8 cellular contexts compared by ENCODE assay signal in genomic region chr9:136842380-136842948, GRCh38. TPM values are rescaled to one million over a fixed set of nuclear protein-coding genes. Genes with fewer than 3 reads are reported as not detected.
DNase-seq lines count a peak whose midpoint lies in the region; ATAC-seq and TF ChIP-seq lines count a peak whose summit lies in the region.
"Not testable (repeated sequence)": the region's sequence is repeated elsewhere in the genome, so short reads cannot be mapped to it uniquely, and the experiment has no call there.

TSS of gene AJM1 (plus strand) at chr9:136842478. CDS start at chr9:136844415, 1,937 bp downstream.

- H3K4ac ChIP-seq in neuronal stem cell (ENCODE audit: low read length), result not testable (repeated sequence)

- H2AFZ ChIP-seq in neuronal stem cell (ENCODE audit: low read length), result peak within 1 kb of the TSS; percentile 69

- H3K27me3 Mint-ChIP-seq in stimulated activated naive CD8-positive, alpha-beta T cell treated with anti-CD3 and anti-CD28 coated beads, Interleukin-15, amount 100 ng/mL, for 72 hours, result peaks cover 35% of the 10 kb centered on the region

- DNase-seq in G401 (ENCODE audit: low spot score), result peak; percentile 92
- DNase-seq in HFF-Myc (ENCODE audit: extremely low read depth, low read depth), result not testable (repeated sequence)
- peak; percentile 90 for DNase-seq in NAMALWA (ENCODE audit: low spot score)
- DNase-seq in activated naive CD4-positive, alpha-beta T cell treated with Interleukin-2 at 50 U/mL for 16 hours, result peak; percentile 84
- peak; percentile 59 for DNase-seq in foreskin melanocyte
- DNase-seq in neuronal stem cell (ENCODE audit: low spot score), result peak; percentile 74
- DNase-seq in stimulated activated naive CD8-positive, alpha-beta T cell treated with anti-CD3 and anti-CD28 coated beads, Interleukin-15, amount 100 ng/mL, for 72 hours, result peak; percentile 86

- peak within 1 kb of the TSS; percentile 70 for H3K9ac ChIP-seq in neuronal stem cell (ENCODE audit: low read depth, low read length, poor library complexity)

- H4K91ac ChIP-seq in neuronal stem cell (ENCODE audit: low read depth, low read length, poor library complexity), result not testable (repeated sequence)

- peak within 1 kb of the TSS; percentile 14 for H2AK5ac ChIP-seq in neuronal stem cell (ENCODE audit: low read depth, low read length)

- peak within 1 kb of the TSS; percentile 32 for H3K4me3 ChIP-seq in HFF-Myc (replicated peaks; ENCODE audit: low read depth, low read length)
- H3K4me3 ChIP-seq in neuronal stem cell (ENCODE audit: low read length in 2 of 2), result peak within 1 kb of the TSS; percentile 49 to 72

- peak; percentile 82 for TF ChIP-seq CTCF in HFF-Myc (IDR thresholded peaks at IDR 0.05; ENCODE audit: low read depth, low read length, missing control alignments)

- not testable (repeated sequence) for H3K9me3 ChIP-seq in neuronal stem cell (replicated peaks in 1 of 2; ENCODE audit: control insufficient read depth in 2 of 2, insufficient read depth in 1 of 2, low read depth in 1 of 2, low read length in 2 of 2)

- in situ Hi-C loops in G401 (cut with HindIII; ENCODE audit: low sequenced_read_pairs), result not testable (repeated sequence)

- peaks cover 0 to 15% (median 11%) of the 10 kb centered on the region in 3 experiments for H3K27me3 ChIP-seq in neuronal stem cell (ENCODE audit: control insufficient read depth in 3 of 3, insufficient read depth in 3 of 3, low read depth in 1 of 3, low read length in 3 of 3)

- H3K36me3 ChIP-seq in neuronal stem cell (replicated peaks in 1 of 2; ENCODE audit: control insufficient read depth in 2 of 2, insufficient read depth in 2 of 2, low read length in 2 of 2), result peaks cover 6 to 36% of the 10 kb centered on the region in 2 donors

- peaks cover 20% of the 10 kb centered on the region for H3K79me1 ChIP-seq in neuronal stem cell (ENCODE audit: low read depth, low read length)

- H2BK15ac ChIP-seq in neuronal stem cell (ENCODE audit: low read length), result not testable (repeated sequence)

- peak within 1 kb of the TSS; percentile 65 for H4K8ac ChIP-seq in neuronal stem cell (ENCODE audit: low read depth, low read length)

- H3K4me1 Mint-ChIP-seq in stimulated activated naive CD8-positive, alpha-beta T cell treated with anti-CD3 and anti-CD28 coated beads, Interleukin-15, amount 100 ng/mL, for 72 hours, result peaks cover 43% of the 10 kb centered on the region

- H2BK120ac ChIP-seq in neuronal stem cell (ENCODE audit: low read depth, low read length), result peak within 1 kb of the TSS; percentile 87

- H3K4me1 ChIP-seq in neuronal stem cell (ENCODE audit: control insufficient read depth in 2 of 2, insufficient read depth in 1 of 2, low read depth in 1 of 2, low read length in 2 of 2), result peaks cover 26 to 36% of the 10 kb centered on the region in 2 donors

- peak within 1 kb of the TSS; percentile 10 for H3K14ac ChIP-seq in neuronal stem cell (ENCODE audit: low read length)

- ATAC-seq in SK-N-SH treated with all-trans-retinoic acid at 6 μM for 48 hours, result peak; percentile 85
- ATAC-seq in stimulated activated naive CD8-positive, alpha-beta T cell treated with anti-CD3 and anti-CD28 coated beads, Interleukin-15, amount 100 ng/mL, for 72 hours, result peak; percentile 88

- H3K9me3 Mint-ChIP-seq in stimulated activated naive CD8-positive, alpha-beta T cell treated with anti-CD3 and anti-CD28 coated beads, Interleukin-15, amount 100 ng/mL, for 72 hours, result not testable (repeated sequence)

- H3K27ac Mint-ChIP-seq in stimulated activated naive CD8-positive, alpha-beta T cell treated with anti-CD3 and anti-CD28 coated beads, Interleukin-15, amount 100 ng/mL, for 72 hours, result peak within 1 kb of the TSS in 1 of 2 donors; percentile 87

- H2BK5ac ChIP-seq in neuronal stem cell (ENCODE audit: low read length), result peak within 1 kb of the TSS; percentile 53

- peak within 1 kb of the TSS; percentile 85 to 92 for H3K4me3 Mint-ChIP-seq in stimulated activated naive CD8-positive, alpha-beta T cell treated with anti-CD3 and anti-CD28 coated beads, Interleukin-15, amount 100 ng/mL, for 72 hours

- peak within 1 kb of the TSS; percentile 29 for H3K27ac ChIP-seq in neuronal stem cell (replicated peaks; ENCODE audit: low read length)

- H3K23ac ChIP-seq in neuronal stem cell (ENCODE audit: low read depth, low read length, poor library complexity), result peak within 1 kb of the TSS; percentile 99

- peak within 1 kb of the TSS; percentile 58 for H2BK12ac ChIP-seq in neuronal stem cell (ENCODE audit: low read length)

- peak within 1 kb of the TSS; percentile 94 for H3K18ac ChIP-seq in neuronal stem cell (ENCODE audit: low read length)

- peak within 1 kb of the TSS; percentile 66 for H3K4me2 ChIP-seq in neuronal stem cell (ENCODE audit: insufficient read depth, low read length, poor library complexity, severe bottlenecking)

- no CpG with 5 or more reads among the region's 27 CpGs for WGBS in neuronal stem cell (ENCODE audit: extremely low coverage in 2 of 2, insufficient read length in 2 of 2, insufficient replicate concordance in 1 of 2), 2 donors

TF ChIP-seq in SK-N-SH treated with all-trans-retinoic acid at 6 μM for 48 hours, 23 proteins besides CTCF, POLR2A, EP300 and RAD21:
- TF ChIP-seq ZNF70 (CRISPR knock-in tag; IDR thresholded peaks at IDR 0.05), result peak; percentile 73

RNA-seq across cellular contexts. Expression of gene AJM1, which starts in this region (rescaled TPM):
- 0.49 and 1.1 TPM in 2 replicates for total RNA-seq in G401 (2014; rRNA removed; shearing (Covaris generic))
- polyA plus RNA-seq in neuronal stem cell (2013, experiment 1 of 2), result 0.42 TPM
- polyA plus RNA-seq in neuronal stem cell (2013, experiment 2 of 2), result 0.44 TPM
